Comparison of ENCODE assay signal across 18 cellular contexts in the genomic region with DNA sequence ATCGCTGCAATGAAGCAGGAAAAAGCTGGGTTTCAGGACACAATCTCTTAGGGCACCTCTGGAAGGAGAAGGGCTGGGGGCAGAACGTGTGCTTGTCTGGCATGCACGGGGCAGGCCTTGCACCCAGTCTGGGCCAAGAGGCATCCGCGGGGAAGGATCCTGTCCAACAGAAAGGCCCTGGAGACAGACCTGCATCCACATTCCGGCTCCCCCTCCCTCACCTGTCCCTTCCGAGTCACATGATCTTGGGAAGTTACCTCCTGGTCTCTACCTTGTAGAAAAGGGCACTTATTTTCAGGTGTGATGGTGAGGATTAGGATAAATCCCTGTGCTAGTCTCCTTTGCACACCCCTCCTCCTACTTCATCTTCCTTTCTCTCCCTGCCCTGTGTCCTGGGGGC. TPM values are rescaled to one million over a fixed set of nuclear protein-coding genes. Genes with fewer than 3 reads are reported as not detected.
DNase-seq lines count a peak whose midpoint lies in the region; ATAC-seq, FAIRE-seq and TF ChIP-seq lines count a peak whose summit lies in the region.
"Had no signal": no experiment of that assay in that cellular context is flagged by ENCODE, and none has a peak within 500 bp of the region (broad histone marks: within the 10 kb centered on the region; RNA-seq: fewer than 3 reads in every experiment).

No MANE protein-coding gene starts in this region.

- H3K4me3 ChIP-seq in right lobe of liver (no peak overlapping the region), HepG2 (replicated peaks in 1 of 3; ENCODE audit: insufficient read depth in 1 of 3, low read depth in 2 of 3, low read length in 3 of 3) (no peak overlapping the region), neural progenitor cell (no peak overlapping the region)
- H3K4me3 ChIP-seq: GM12878, SJSA1 had no signal

- TF ChIP-seq CTCF in right lobe of liver (IDR thresholded peaks at IDR 0.05) (no peak), HepG2 (CRISPR knock-in tag; IDR thresholded peaks at IDR 0.05) (no peak), neural progenitor cell (IDR thresholded peaks at IDR 0.05) (no peak)

- TF ChIP-seq POLR2A in right lobe of liver (IDR thresholded peaks at IDR 0.05), result no peak
- TF ChIP-seq POLR2A in HepG2 (IDR thresholded peaks at IDR 0.05; ENCODE audit: insufficient read depth in 1 of 2, low read depth in 2 of 2, low read length in 2 of 2), result no peak

- H2AFZ ChIP-seq in HepG2 (ENCODE audit: low read length) (no peak overlapping the region), neural progenitor cell (replicated peaks) (no peak overlapping the region)

- peaks cover 30% of the 10 kb centered on the region for H3K4me1 Mint-ChIP-seq in neural progenitor cell

- ATAC-seq in right lobe of liver (no peak), HepG2 (no peak), HG03280 (IDR thresholded peaks at IDR 0.05; ENCODE audit: unreplicated experiment) (no peak), GM21529 (IDR thresholded peaks at IDR 0.05; ENCODE audit: unreplicated experiment) (no peak)
- ATAC-seq: GM12878, PC-3 had no signal

- peak overlapping the region in 2 of 3 donors; percentile 80 to 86 for H3K27ac ChIP-seq in right lobe of liver
- no peak overlapping the region for H3K27ac ChIP-seq in HepG2 (ENCODE audit: extremely low read length, insufficient read depth, low read length)
- peak overlapping the region; percentile 21 for H3K27ac ChIP-seq in cingulate gyrus (ENCODE audit: low read depth, low read length)
- no peak overlapping the region for H3K27ac ChIP-seq in neural progenitor cell
- H3K27ac ChIP-seq: SJSA1 had no signal

- H3K4me1 ChIP-seq in right lobe of liver, result peaks cover 0 to 34% (median 13%) of the 10 kb centered on the region in 4 donors
- H3K4me1 ChIP-seq in HepG2 (ENCODE audit: insufficient read depth, low read length), result peaks cover 70% of the 10 kb centered on the region
- peaks cover 8% of the 10 kb centered on the region for H3K4me1 ChIP-seq in neural progenitor cell
- H3K4me1 ChIP-seq: SJSA1 had no signal

- H3K9me3 Mint-ChIP-seq in neural progenitor cell, result peaks cover 9% of the 10 kb centered on the region

- H3K4me3 Mint-ChIP-seq in neural progenitor cell, result no peak overlapping the region
- H3K4me3 Mint-ChIP-seq: B cell; CD4-positive, alpha-beta memory T cell had no signal

- H3K9me3 ChIP-seq in right lobe of liver (no peaks in the 10 kb centered on the region), HepG2 (ENCODE audit: low read length) (no peaks in the 10 kb centered on the region), neural progenitor cell (ENCODE audit: low read depth) (no peaks in the 10 kb centered on the region)
- H3K9me3 ChIP-seq: SJSA1 had no signal

- peaks cover 8% of the 10 kb centered on the region for H3K27me3 Mint-ChIP-seq in neural progenitor cell (ENCODE audit: insufficient read depth, low read depth)
- H3K27me3 Mint-ChIP-seq: B cell had no signal

- peaks cover 4% of the 10 kb centered on the region for H3F3A ChIP-seq in neural progenitor cell (ENCODE audit: low read depth)

- 79% methylated on average over 7 of the region's 7 CpGs for WGBS in right lobe of liver (ENCODE audit: insufficient coverage, low coverage, low lambda C conversion rate, missing lambda C conversion rate)
- WGBS in HepG2 (ENCODE audit: low lambda C conversion rate), result 95% methylated on average over 5 of the region's 7 CpGs

- TF ChIP-seq RAD21 in HepG2 (CRISPR knock-in tag; IDR thresholded peaks at IDR 0.05), result no peak

- no peaks in the 10 kb centered on the region for H3K36me3 ChIP-seq in right lobe of liver
- H3K36me3 ChIP-seq in HepG2 (replicated peaks in 1 of 2; ENCODE audit: control insufficient read depth in 1 of 2, insufficient read depth in 2 of 2, low read length in 2 of 2), result no peaks in the 10 kb centered on the region
- no peaks in the 10 kb centered on the region for H3K36me3 ChIP-seq in neural progenitor cell
- H3K36me3 ChIP-seq: SJSA1 had no signal

- DNase-seq in right lobe of liver, result no peak
- no peak for DNase-seq in HepG2 (ENCODE audit: low spot score)
- DNase-seq in neural progenitor cell (ENCODE audit: low spot score), result no peak
- no peak for DNase-seq in inferior parietal cortex (ENCODE audit: extremely low spot score)
- DNase-seq in NCI-H2081 treated with DMSO at 0.1 percent for 48 hours (lab: John Stamatoyannopoulos, UW), result no peak
- DNase-seq: CD4-positive, alpha-beta memory T cell; GOT3; KBM-7; NCI-H2107; NCI-H2227 treated with DMSO at 0.1 percent for 48 hours; NCI-H524; PC-3 had no signal

- FAIRE-seq in HepG2 (lab: Jason Lieb, UNC), result no peak
- FAIRE-seq: GM12878 had no signal

- H3K36me3 Mint-ChIP-seq in neural progenitor cell, result peaks cover 4% of the 10 kb centered on the region
- H3K36me3 Mint-ChIP-seq: CD4-positive, alpha-beta memory T cell had no signal

- H3K27me3 ChIP-seq in right lobe of liver (no peaks in the 10 kb centered on the region), HepG2 (ENCODE audit: control insufficient read depth in 1 of 2, insufficient read depth in 2 of 2, low read length in 2 of 2) (no peaks in the 10 kb centered on the region), neural progenitor cell (no peaks in the 10 kb centered on the region)
- H3K27me3 ChIP-seq: SJSA1 had no signal

- H3K27ac Mint-ChIP-seq in neural progenitor cell, result peak overlapping the region; percentile 29
- H3K27ac Mint-ChIP-seq: B cell had no signal

- H3K4me2 ChIP-seq in HepG2 (ENCODE audit: low read depth, low read length) (no peak overlapping the region), neural progenitor cell (no peak overlapping the region)

- H3K79me2 ChIP-seq in HepG2 (ENCODE audit: insufficient read depth, low read length) (peaks cover 10% of the 10 kb centered on the region), neural progenitor cell (ENCODE audit: low read depth) (no peaks in the 10 kb centered on the region)

- in situ Hi-C loops in HepG2 (cut with HindIII; ENCODE audit: extremely low pct_ligation_motif_present, low pct_unique_long_range_greater_than_20kb), result no loop called here

- POLR2A ChIA-PET in HepG2 (lab: Yijun Ruan, JAX), result interaction anchor here (0.9 to 1.3 kb wide), 5 partner anchors 21 to 30 kb away, joined by 3 to 6 read pairs (median 4); no protein-coding TSS in a partner anchor

- TF ChIP-seq EP300 in HepG2 (IDR thresholded peaks at IDR 0.05; ENCODE audit: low read depth in 2 of 2, low read length in 2 of 2) (no peak), HepG2 (CRISPR knock-in tag; IDR thresholded peaks at IDR 0.05; ENCODE audit: borderline replicate concordance) (no peak)

- CTCF ChIA-PET in HepG2 (lab: Yijun Ruan, JAX; ENCODE audit: low intra/inter-chr PET ratio, low total read pairs), result no interaction called here

- BruUV-seq in HepG2 (replicated peaks; lab: Mats Ljungman, UMichigan), result no TSS peak

- no peaks in the 10 kb centered on the region for H4K20me1 ChIP-seq in HepG2 (ENCODE audit: insufficient read depth, low read length)
- H4K20me1 ChIP-seq in neural progenitor cell (ENCODE audit: low read depth), result no peaks in the 10 kb centered on the region

- intact Hi-C loops in right lobe of liver (cut with DNase I), result no loop called here
- intact Hi-C loops in HepG2 (cut with micrococcal nuclease; ENCODE audit: unreplicated experiment), result no loop called here

- no peak overlapping the region for H3K9ac ChIP-seq in HepG2 (ENCODE audit: insufficient read depth, low read depth, low read length)
- H3K9ac ChIP-seq in neural progenitor cell, result no peak overlapping the region

TF ChIP-seq in HepG2, 621 proteins besides CTCF, POLR2A, EP300 and RAD21 (continues in another document):
- TF ChIP-seq ZNF550 (CRISPR knock-in tag; IDR thresholded peaks at IDR 0.05; ENCODE audit: borderline replicate concordance), result no peak
- TF ChIP-seq ATF4 (CRISPR knock-in tag; IDR thresholded peaks at IDR 0.05), result no peak
- no peak for TF ChIP-seq GLI4 (CRISPR knock-in tag; IDR thresholded peaks at IDR 0.05; ENCODE audit: borderline replicate concordance)
- TF ChIP-seq HNRNPLL (IDR thresholded peaks at IDR 0.05; ENCODE audit: low read depth, low read length, poor library complexity, severe bottlenecking), result no peak
- TF ChIP-seq NFKBIZ (CRISPR knock-in tag; IDR thresholded peaks at IDR 0.05), result no peak
- no peak for TF ChIP-seq NR2C2 (CRISPR knock-in tag; IDR thresholded peaks at IDR 0.05; ENCODE audit: borderline replicate concordance)
- TF ChIP-seq CEBPB (IDR thresholded peaks at IDR 0.05; ENCODE audit: borderline replicate concordance, low read depth, low read length), result no peak
- TF ChIP-seq SNRNP70 (IDR thresholded peaks at IDR 0.05; ENCODE audit: low read depth, low read length), result no peak

RNA-seq across cellular contexts. Expression of gene CLMN, which starts 25.4 kb away (rescaled TPM):
- total RNA-seq in right lobe of liver (10 to 100 TPM; 18.4 to 91.8 (median 47.8) TPM), HepG2 (2016; rRNA removed; fragmentation: Illumina TruSeq; extraction: Trizol) (15.1 and 16.2 TPM in 2 replicates), neural progenitor cell (ENCODE audit: low replicate concordance) (6.3 and 6.7 TPM in 2 replicates)
- 4.4 and 5.9 TPM in 2 replicates for total RNA-seq in HepG2 (2016; cell fraction: cytosol; rRNA removed; fragmentation: Illumina TruSeq; extraction: Trizol; ENCODE audit: low read depth)
- total RNA-seq in HepG2 (2016; cell fraction: insoluble cytoplasmic fraction; rRNA removed; fragmentation: Illumina TruSeq; extraction: Trizol), result 13.1 and 14.8 TPM in 2 replicates
- total RNA-seq in HepG2 (2016; cell fraction: membrane; rRNA removed; fragmentation: Illumina TruSeq; extraction: Trizol), result 8.6 and 9.0 TPM in 2 replicates
- total RNA-seq in HepG2 (2016; cell fraction: nucleus; rRNA removed; fragmentation: Illumina TruSeq; extraction: Trizol), result 21.4 and 22.0 TPM in 2 replicates
- polyA plus RNA-seq in HepG2 (2011; rRNA removed), result 16.4 and 16.7 TPM in 2 replicates
- polyA plus RNA-seq in HepG2 (2011; cell fraction: cytosol; rRNA removed), result 5.7 and 6.9 TPM in 2 replicates
- polyA plus RNA-seq in HepG2 (2011; cell fraction: nucleus; rRNA removed), result 55.9 and 58.4 TPM in 2 replicates
- polyA plus RNA-seq in HepG2 (2012), result 12.5 and 17.3 TPM in 2 replicates
- polyA plus RNA-seq in HepG2 (2016; cell fraction: cytosol; fragmentation: Illumina TruSeq; extraction: Trizol; ENCODE audit: low read depth), result 4.6 and 4.9 TPM in 2 replicates
- polyA plus RNA-seq in HepG2 (2016; cell fraction: insoluble cytoplasmic fraction; fragmentation: Illumina TruSeq; extraction: Trizol; ENCODE audit: low read depth), result 10.5 and 11.4 TPM in 2 replicates
- polyA plus RNA-seq in HepG2 (2016; cell fraction: membrane; fragmentation: Illumina TruSeq; extraction: Trizol; ENCODE audit: low read depth), result 7.1 and 7.5 TPM in 2 replicates
- 24.4 and 27.2 TPM in 2 replicates for polyA plus RNA-seq in HepG2 (2016; cell fraction: nucleus; fragmentation: Illumina TruSeq; extraction: Trizol; ENCODE audit: insufficient read depth, low read depth)
- 0.51 and 12.1 TPM in 2 replicates for polyA minus RNA-seq in HepG2 (2011; rRNA and poly(A)+ RNA removed; ENCODE audit: low replicate concordance)
- 8.5 and 10.6 TPM in 2 replicates for polyA minus RNA-seq in HepG2 (2011; cell fraction: cytosol; rRNA and poly(A)+ RNA removed)
- polyA minus RNA-seq in HepG2 (2011; cell fraction: nucleus; rRNA and poly(A)+ RNA removed), result 45.1 and 53.1 TPM in 2 replicates

Comparison
In these comparisons a context has a peak if more than half of its experiments do, and no peak if none do; other contexts are left out.
1. H3K27ac ChIP-seq: peak in right lobe of liver (2 of 3) and cingulate gyrus (single experiment); none in HepG2 (single experiment) and neural progenitor cell (single experiment).